In genomic region chr22:20904980-20905355, GRCh38 we compare ENCODE assay signal across 23 cellular contexts. TPM values are rescaled to one million over a fixed set of nuclear protein-coding genes. Genes with fewer than 3 reads are reported as not detected.
DNase-seq lines count a peak whose midpoint lies in the region; ATAC-seq, FAIRE-seq and TF ChIP-seq lines count a peak whose summit lies in the region.
"Had no signal": no experiment of that assay in that cellular context is flagged by ENCODE, and none has a peak within 500 bp of the region (broad histone marks: within the 10 kb centered on the region; RNA-seq: fewer than 3 reads in every experiment).

No MANE protein-coding gene starts in this region.

- TF ChIP-seq RAD21 in liver (IDR thresholded peaks at IDR 0.05) (no peak), HepG2 (CRISPR knock-in tag; IDR thresholded peaks at IDR 0.05) (no peak)

- H3K36me3 Mint-ChIP-seq in astrocyte (ENCODE audit: low read depth, unreplicated experiment), result no peaks in the 10 kb centered on the region

- H3K27ac ChIP-seq in liver (ENCODE audit: low read depth in 1 of 2, low read length in 2 of 2) (peak overlapping the region; percentile 86 to 91), HepG2 (ENCODE audit: extremely low read length, insufficient read depth, low read length) (no peak overlapping the region), astrocyte (ENCODE audit: low read depth, low read length) (peak overlapping the region; percentile 28), right lobe of liver (peak overlapping the region; percentile 24 to 83 (median 43))
- H3K27ac ChIP-seq: C4-2B, gastroesophageal sphincter, transverse colon had no signal

- in situ Hi-C loops in HepG2 (cut with HindIII; ENCODE audit: extremely low pct_ligation_motif_present, low pct_unique_long_range_greater_than_20kb), result no loop called here

- no peak for TF ChIP-seq EP300 in HepG2 (IDR thresholded peaks at IDR 0.05; ENCODE audit: low read depth in 2 of 2, low read length in 2 of 2)
- TF ChIP-seq EP300 in HepG2 (CRISPR knock-in tag; IDR thresholded peaks at IDR 0.05; ENCODE audit: borderline replicate concordance), result no peak

- no peaks in the 10 kb centered on the region for H3K4me1 Mint-ChIP-seq in astrocyte (ENCODE audit: low read depth, unreplicated experiment)

- H3K79me2 ChIP-seq in HepG2 (ENCODE audit: insufficient read depth, low read length) (no peaks in the 10 kb centered on the region), astrocyte (ENCODE audit: insufficient read depth, low read length) (no peaks in the 10 kb centered on the region)

- TF ChIP-seq CTCF in liver (IDR thresholded peaks at IDR 0.05; ENCODE audit: low read depth, low read length, missing input control) (no peak), HepG2 (CRISPR knock-in tag; IDR thresholded peaks at IDR 0.05) (no peak), astrocyte (IDR thresholded peaks at IDR 0.05; ENCODE audit: insufficient read depth, low read depth, low read length) (no peak), right lobe of liver (IDR thresholded peaks at IDR 0.05) (no peak)

- H3K36me3 ChIP-seq in liver (ENCODE audit: control insufficient read depth in 4 of 4, insufficient read depth in 3 of 4, low read depth in 1 of 4, low read length in 3 of 4) (no peaks in the 10 kb centered on the region), HepG2 (replicated peaks in 1 of 2; ENCODE audit: control insufficient read depth in 1 of 2, insufficient read depth in 2 of 2, low read length in 2 of 2) (no peaks in the 10 kb centered on the region), astrocyte (ENCODE audit: insufficient read depth, low read length) (no peaks in the 10 kb centered on the region), right lobe of liver (no peaks in the 10 kb centered on the region)
- H3K36me3 ChIP-seq: gastroesophageal sphincter, HAP-1, transverse colon had no signal

- 48% methylated on average over 3 of the region's 3 CpGs for whole genome bisulfite sequencing in liver
- 17% methylated on average over 3 of the region's 3 CpGs for WGBS in HepG2 (ENCODE audit: low lambda C conversion rate)
- 37% methylated on average over 3 of the region's 3 CpGs for WGBS in right lobe of liver (ENCODE audit: insufficient coverage, low coverage, low lambda C conversion rate, missing lambda C conversion rate)

- no peak overlapping the region for H2AFZ ChIP-seq in HepG2 (ENCODE audit: low read length)
- H2AFZ ChIP-seq in astrocyte (ENCODE audit: low read depth, low read length), result no peak overlapping the region

- no peaks in the 10 kb centered on the region for H3K9me3 Mint-ChIP-seq in astrocyte (ENCODE audit: unreplicated experiment)
- H3K9me3 Mint-ChIP-seq: stimulated activated naive CD8-positive, alpha-beta T cell treated with anti-CD3 and anti-CD28 coated beads, Interleukin-15, amount 100 ng/mL, for 72 hours had no signal

- FAIRE-seq in HepG2 (lab: Jason Lieb, UNC) (no peak), astrocyte (lab: Jason Lieb, UNC) (no peak)
- FAIRE-seq: GM18507, HTR-8/SVneo had no signal

- H3K4me2 ChIP-seq in HepG2 (ENCODE audit: low read depth, low read length) (no peak overlapping the region), astrocyte (ENCODE audit: low read length) (peak overlapping the region; percentile 37)

- H4K20me1 ChIP-seq in HepG2 (ENCODE audit: insufficient read depth, low read length) (no peaks in the 10 kb centered on the region), astrocyte (ENCODE audit: insufficient read depth, low read length) (no peaks in the 10 kb centered on the region)

- BruUV-seq in HepG2 (replicated peaks; lab: Mats Ljungman, UMichigan), result no TSS peak

- H3K4me1 ChIP-seq in liver (ENCODE audit: control insufficient read depth in 4 of 4, insufficient read depth in 4 of 4, low read length in 3 of 4) (peaks cover 3 to 19% (median 10%) of the 10 kb centered on the region in 4 donors), HepG2 (ENCODE audit: insufficient read depth, low read length) (peaks cover 40% of the 10 kb centered on the region), astrocyte (ENCODE audit: insufficient read depth, low read length) (peaks cover 11% of the 10 kb centered on the region), right lobe of liver (peaks cover 0 to 18% (median 2%) of the 10 kb centered on the region in 4 donors)
- H3K4me1 ChIP-seq: gastroesophageal sphincter, HAP-1, transverse colon had no signal

- CTCF ChIA-PET in HepG2 (lab: Yijun Ruan, JAX; ENCODE audit: low intra/inter-chr PET ratio, low total read pairs), result no interaction called here

- intact Hi-C loops in HepG2 (cut with micrococcal nuclease; ENCODE audit: unreplicated experiment) (no loop called here), right lobe of liver (cut with DNase I) (no loop called here)

- peak overlapping the region; percentile 15 for H3K27ac Mint-ChIP-seq in astrocyte (ENCODE audit: unreplicated experiment)
- H3K27ac Mint-ChIP-seq: stimulated activated naive CD8-positive, alpha-beta T cell treated with anti-CD3 and anti-CD28 coated beads, Interleukin-15, amount 100 ng/mL, for 72 hours had no signal

- H3K4me3 ChIP-seq in liver (ENCODE audit: low read depth in 1 of 3, low read length in 3 of 3) (no peak overlapping the region), HepG2 (replicated peaks in 1 of 3; ENCODE audit: insufficient read depth in 1 of 3, low read depth in 2 of 3, low read length in 3 of 3) (no peak overlapping the region), astrocyte (ENCODE audit: insufficient read depth, low read depth, low read length) (no peak overlapping the region), right lobe of liver (no peak overlapping the region)
- H3K4me3 ChIP-seq: gastroesophageal sphincter, HAP-1, transverse colon had no signal

- TF ChIP-seq POLR2A in HepG2 (IDR thresholded peaks at IDR 0.05; ENCODE audit: insufficient read depth in 1 of 2, low read depth in 2 of 2, low read length in 2 of 2) (no peak), right lobe of liver (IDR thresholded peaks at IDR 0.05) (no peak)

- no peaks in the 10 kb centered on the region for H3K9me3 ChIP-seq in liver (ENCODE audit: control insufficient read depth in 4 of 4, low read length in 3 of 4)
- no peaks in the 10 kb centered on the region for H3K9me3 ChIP-seq in HepG2 (ENCODE audit: low read length)
- H3K9me3 ChIP-seq in astrocyte (ENCODE audit: insufficient read depth, low read depth, low read length), result no peaks in the 10 kb centered on the region
- no peaks in the 10 kb centered on the region for H3K9me3 ChIP-seq in right lobe of liver
- H3K9me3 ChIP-seq: gastroesophageal sphincter, HAP-1, transverse colon had no signal

- H3K4me3 Mint-ChIP-seq in astrocyte (ENCODE audit: unreplicated experiment), result no peak overlapping the region
- H3K4me3 Mint-ChIP-seq: stimulated activated naive CD8-positive, alpha-beta T cell treated with anti-CD3 and anti-CD28 coated beads, Interleukin-15, amount 100 ng/mL, for 72 hours had no signal

- POLR2A ChIA-PET in HepG2 (lab: Yijun Ruan, JAX), result interaction anchor here (0.9 to 1.0 kb wide), 2 partner anchors 19 to 53 kb away, joined by 3 to 4 read pairs; no protein-coding TSS in a partner anchor

- ATAC-seq in HepG2, result no peak
- peak in 3 of 4 donors; percentile 5 to 52 (median 35) for ATAC-seq in right lobe of liver
- ATAC-seq in HG03342 (IDR thresholded peaks at IDR 0.05; ENCODE audit: unreplicated experiment), result no peak
- ATAC-seq: stimulated activated naive CD8-positive, alpha-beta T cell treated with anti-CD3 and anti-CD28 coated beads, Interleukin-15, amount 100 ng/mL, for 72 hours had no signal

- H3K27me3 ChIP-seq in liver (ENCODE audit: control insufficient read depth in 4 of 4, insufficient read depth in 4 of 4, low read length in 3 of 4) (no peaks in the 10 kb centered on the region), HepG2 (ENCODE audit: control insufficient read depth in 1 of 2, insufficient read depth in 2 of 2, low read length in 2 of 2) (no peaks in the 10 kb centered on the region; a peak in 1 of 5 replicates), astrocyte (ENCODE audit: insufficient read depth, low read length) (no peaks in the 10 kb centered on the region), right lobe of liver (no peaks in the 10 kb centered on the region)
- H3K27me3 ChIP-seq: gastroesophageal sphincter, transverse colon had no signal

- H3K9ac ChIP-seq in liver (ENCODE audit: low read depth in 1 of 2, low read length in 2 of 2) (no peak overlapping the region), HepG2 (ENCODE audit: insufficient read depth, low read depth, low read length) (no peak overlapping the region), astrocyte (ENCODE audit: low read length) (no peak overlapping the region)

- peaks cover 4% of the 10 kb centered on the region for H3K27me3 Mint-ChIP-seq in astrocyte (ENCODE audit: low read depth, unreplicated experiment)
- H3K27me3 Mint-ChIP-seq: stimulated activated naive CD8-positive, alpha-beta T cell treated with anti-CD3 and anti-CD28 coated beads, Interleukin-15, amount 100 ng/mL, for 72 hours had no signal

- DNase-seq in HepG2 (ENCODE audit: low spot score) (no peak), astrocyte (ENCODE audit: low read depth) (no peak), right lobe of liver (no peak), HCEC 1CT (no peak), DMS153 (lab: John Stamatoyannopoulos, UW) (no peak)
- no peak for DNase-seq in stimulated activated CD4-positive, alpha-beta T cell treated with anti-CD3 and anti-CD28 coated beads, Interleukin-4, amount 100 ng/mL, for 1 hour
- DNase-seq: activated CD4-positive, alpha-beta T cell treated with anti-CD3 and anti-CD28 coated beads for 48 hours; activated naive CD4-positive, alpha-beta T cell treated with anti-CD3 and anti-CD28 coated beads, Interleukin-2, amount 50 U/mL, for 16 hours; Karpas-422; NCI-H1048; NCI-H1930; NCI-H2227 treated with DMSO at 0.1 percent for 48 hours; nucleus accumbens; stimulated activated CD4-positive, alpha-beta T cell treated with anti-CD3 and anti-CD28 coated beads, Interleukin-12 subunit alpha, Interleukin-12 subunit beta, amount 100 ng/mL, for 4 hours; stimulated activated naive CD8-positive, alpha-beta T cell treated with anti-CD3 and anti-CD28 coated beads, Interleukin-15, amount 100 ng/mL, for 72 hours; transverse colon had no signal

RNA-seq across cellular contexts. Expression of gene CRKL, which starts 12.2 kb away (rescaled TPM):
- 10 to 100 TPM; 30.0 to 45.5 TPM for total RNA-seq in liver
- 10 to 100 TPM; 12.0 to 15.2 TPM for polyA plus RNA-seq in liver
- 60.6 and 75.5 TPM in 2 replicates for total RNA-seq in HepG2 (2016; rRNA removed; fragmentation: Illumina TruSeq; extraction: Trizol)
- 31.3 and 33.5 TPM in 2 replicates for total RNA-seq in HepG2 (2016; cell fraction: cytosol; rRNA removed; fragmentation: Illumina TruSeq; extraction: Trizol; ENCODE audit: low read depth)
- total RNA-seq in HepG2 (2016; cell fraction: insoluble cytoplasmic fraction; rRNA removed; fragmentation: Illumina TruSeq; extraction: Trizol), result 61.8 and 67.5 TPM in 2 replicates
- 27.3 and 27.5 TPM in 2 replicates for total RNA-seq in HepG2 (2016; cell fraction: membrane; rRNA removed; fragmentation: Illumina TruSeq; extraction: Trizol)
- 33.6 and 40.5 TPM in 2 replicates for total RNA-seq in HepG2 (2016; cell fraction: nucleus; rRNA removed; fragmentation: Illumina TruSeq; extraction: Trizol)
- 35.0 and 37.4 TPM in 2 replicates for polyA plus RNA-seq in HepG2 (2011; rRNA removed)
- 27.9 and 33.2 TPM in 2 replicates for polyA plus RNA-seq in HepG2 (2011; cell fraction: cytosol; rRNA removed)
- polyA plus RNA-seq in HepG2 (2011; cell fraction: nucleus; rRNA removed), result 28.4 and 33.0 TPM in 2 replicates
- polyA plus RNA-seq in HepG2 (2012), result 35.2 and 35.3 TPM in 2 replicates
- 1.8 and 2.0 TPM in 2 replicates for polyA plus RNA-seq in HepG2 (2016; cell fraction: cytosol; fragmentation: Illumina TruSeq; extraction: Trizol; ENCODE audit: low read depth)
- polyA plus RNA-seq in HepG2 (2016; cell fraction: insoluble cytoplasmic fraction; fragmentation: Illumina TruSeq; extraction: Trizol; ENCODE audit: low read depth), result 51.7 and 54.5 TPM in 2 replicates
- 8.2 and 8.3 TPM in 2 replicates for polyA plus RNA-seq in HepG2 (2016; cell fraction: membrane; fragmentation: Illumina TruSeq; extraction: Trizol; ENCODE audit: low read depth)
- 43.1 and 45.5 TPM in 2 replicates for polyA plus RNA-seq in HepG2 (2016; cell fraction: nucleus; fragmentation: Illumina TruSeq; extraction: Trizol; ENCODE audit: insufficient read depth, low read depth)
- 24.4 and 79.1 TPM in 2 replicates for polyA minus RNA-seq in HepG2 (2011; rRNA and poly(A)+ RNA removed; ENCODE audit: low replicate concordance)
- 48.4 and 52.7 TPM in 2 replicates for polyA minus RNA-seq in HepG2 (2011; cell fraction: cytosol; rRNA and poly(A)+ RNA removed)
- polyA minus RNA-seq in HepG2 (2011; cell fraction: nucleus; rRNA and poly(A)+ RNA removed), result 20.6 and 30.0 TPM in 2 replicates
- total RNA-seq in astrocyte, result 59.5 and 63.0 TPM in 2 replicates
- 10 to 100 TPM; 27.5 to 53.1 (median 35.2) TPM for total RNA-seq in right lobe of liver

RNA-seq across cellular contexts. Expression of gene SNAP29, which starts 46.2 kb away (rescaled TPM):
- 10 to 100 TPM; 10.5 to 13.2 TPM for total RNA-seq in liver
- 10 to 100 TPM; 19.3 to 26.2 TPM for polyA plus RNA-seq in liver
- 12.3 and 15.2 TPM in 2 replicates for total RNA-seq in HepG2 (2016; rRNA removed; fragmentation: Illumina TruSeq; extraction: Trizol)
- total RNA-seq in HepG2 (2016; cell fraction: cytosol; rRNA removed; fragmentation: Illumina TruSeq; extraction: Trizol; ENCODE audit: low read depth), result 4.6 and 7.7 TPM in 2 replicates
- total RNA-seq in HepG2 (2016; cell fraction: insoluble cytoplasmic fraction; rRNA removed; fragmentation: Illumina TruSeq; extraction: Trizol), result 13.5 and 15.2 TPM in 2 replicates
- 8.6 and 11.2 TPM in 2 replicates for total RNA-seq in HepG2 (2016; cell fraction: membrane; rRNA removed; fragmentation: Illumina TruSeq; extraction: Trizol)
- total RNA-seq in HepG2 (2016; cell fraction: nucleus; rRNA removed; fragmentation: Illumina TruSeq; extraction: Trizol), result 6.6 and 9.4 TPM in 2 replicates
- polyA plus RNA-seq in HepG2 (2011; rRNA removed), result 25.2 and 30.7 TPM in 2 replicates
- 17.1 and 22.8 TPM in 2 replicates for polyA plus RNA-seq in HepG2 (2011; cell fraction: cytosol; rRNA removed)
- 8.5 and 9.6 TPM in 2 replicates for polyA plus RNA-seq in HepG2 (2011; cell fraction: nucleus; rRNA removed)
- 16.3 and 21.2 TPM in 2 replicates for polyA plus RNA-seq in HepG2 (2012)
- polyA plus RNA-seq in HepG2 (2016; cell fraction: cytosol; fragmentation: Illumina TruSeq; extraction: Trizol; ENCODE audit: low read depth), result 16.6 and 21.2 TPM in 2 replicates
- 37.2 TPM in 2 replicates for polyA plus RNA-seq in HepG2 (2016; cell fraction: insoluble cytoplasmic fraction; fragmentation: Illumina TruSeq; extraction: Trizol; ENCODE audit: low read depth)
- polyA plus RNA-seq in HepG2 (2016; cell fraction: membrane; fragmentation: Illumina TruSeq; extraction: Trizol; ENCODE audit: low read depth), result 20.2 and 24.4 TPM in 2 replicates
- polyA plus RNA-seq in HepG2 (2016; cell fraction: nucleus; fragmentation: Illumina TruSeq; extraction: Trizol; ENCODE audit: insufficient read depth, low read depth), result 13.4 and 20.8 TPM in 2 replicates
- polyA minus RNA-seq in HepG2 (2011; rRNA and poly(A)+ RNA removed; ENCODE audit: low replicate concordance), result 7.0 and 12.3 TPM in 2 replicates
- polyA minus RNA-seq in HepG2 (2011; cell fraction: cytosol; rRNA and poly(A)+ RNA removed), result 5.0 and 7.2 TPM in 2 replicates
- polyA minus RNA-seq in HepG2 (2011; cell fraction: nucleus; rRNA and poly(A)+ RNA removed), result 5.5 and 8.0 TPM in 2 replicates
- total RNA-seq in astrocyte, result 19.6 and 24.6 TPM in 2 replicates
- 10 to 100 TPM; 17.6 to 27.0 (median 22.4) TPM for total RNA-seq in right lobe of liver

RNA-seq across cellular contexts. Expression of gene PI4KA, which starts 46.4 kb away (rescaled TPM):
- 10 to 100 TPM; 38.0 to 47.5 TPM for total RNA-seq in liver
- 10 to 100 TPM; 19.4 to 34.5 TPM for polyA plus RNA-seq in liver
- 27.4 and 27.8 TPM in 2 replicates for total RNA-seq in HepG2 (2016; rRNA removed; fragmentation: Illumina TruSeq; extraction: Trizol)
- 10.0 and 12.0 TPM in 2 replicates for total RNA-seq in HepG2 (2016; cell fraction: cytosol; rRNA removed; fragmentation: Illumina TruSeq; extraction: Trizol; ENCODE audit: low read depth)
- 25.7 and 26.8 TPM in 2 replicates for total RNA-seq in HepG2 (2016; cell fraction: insoluble cytoplasmic fraction; rRNA removed; fragmentation: Illumina TruSeq; extraction: Trizol)
- 16.3 TPM in 2 replicates for total RNA-seq in HepG2 (2016; cell fraction: membrane; rRNA removed; fragmentation: Illumina TruSeq; extraction: Trizol)
- total RNA-seq in HepG2 (2016; cell fraction: nucleus; rRNA removed; fragmentation: Illumina TruSeq; extraction: Trizol), result 33.2 and 34.5 TPM in 2 replicates
- 56.4 and 61.1 TPM in 2 replicates for polyA plus RNA-seq in HepG2 (2011; rRNA removed)
- polyA plus RNA-seq in HepG2 (2011; cell fraction: cytosol; rRNA removed), result 24.2 and 30.0 TPM in 2 replicates
- polyA plus RNA-seq in HepG2 (2011; cell fraction: nucleus; rRNA removed), result 194 and 229 TPM in 2 replicates
- 38.2 and 50.8 TPM in 2 replicates for polyA plus RNA-seq in HepG2 (2012)
- polyA plus RNA-seq in HepG2 (2016; cell fraction: cytosol; fragmentation: Illumina TruSeq; extraction: Trizol; ENCODE audit: low read depth), result 7.1 and 8.3 TPM in 2 replicates
- polyA plus RNA-seq in HepG2 (2016; cell fraction: insoluble cytoplasmic fraction; fragmentation: Illumina TruSeq; extraction: Trizol; ENCODE audit: low read depth), result 27.0 and 33.9 TPM in 2 replicates
- polyA plus RNA-seq in HepG2 (2016; cell fraction: membrane; fragmentation: Illumina TruSeq; extraction: Trizol; ENCODE audit: low read depth), result 9.8 and 13.2 TPM in 2 replicates
- 87.2 and 87.7 TPM in 2 replicates for polyA plus RNA-seq in HepG2 (2016; cell fraction: nucleus; fragmentation: Illumina TruSeq; extraction: Trizol; ENCODE audit: insufficient read depth, low read depth)
- 54.2 and 76.0 TPM in 2 replicates for polyA minus RNA-seq in HepG2 (2011; rRNA and poly(A)+ RNA removed; ENCODE audit: low replicate concordance)
- polyA minus RNA-seq in HepG2 (2011; cell fraction: cytosol; rRNA and poly(A)+ RNA removed), result 26.8 and 30.9 TPM in 2 replicates
- polyA minus RNA-seq in HepG2 (2011; cell fraction: nucleus; rRNA and poly(A)+ RNA removed), result 64.2 and 73.0 TPM in 2 replicates
- total RNA-seq in astrocyte, result 35.9 and 37.3 TPM in 2 replicates
- 10 to 100 TPM; 35.3 to 55.4 (median 47.7) TPM for total RNA-seq in right lobe of liver

Comparison
In these comparisons a context has a peak if more than half of its experiments do, and no peak if none do; other contexts are left out.
1. ATAC-seq: peak in right lobe of liver (3 of 4); none in HepG2 (single experiment) and HG03342 (single experiment).